Comparison of ENCODE assay signal across 17 cellular contexts in genomic region chr3:107224001-107224596, GRCh38.
"Had no signal": no experiment of that assay in that cellular context is flagged by ENCODE, and none has a peak within 500 bp of the region (broad histone marks: within the 10 kb centered on the region; RNA-seq: fewer than 3 reads in every experiment).

No MANE protein-coding gene starts in this region.

- H3K27me3 ChIP-seq: hepatocyte, neural progenitor cell, stomach had no signal

- H3K4me3 ChIP-seq: coronary artery, hepatocyte, neural progenitor cell, stomach had no signal

- ATAC-seq: left colon; left ventricle myocardium superior; natural killer cell treated with Interleukin-12 subunit alpha and Interleukin-12 subunit beta and Interleukin-15 and Interleukin-18, amount 100 ng/mL, for 72 hours; sciatic nerve had no signal

- H3K79me2 ChIP-seq: hepatocyte had no signal

- H3K9me3 ChIP-seq: stomach had no signal

- H3K4me1 ChIP-seq: neural progenitor cell, stomach had no signal

- H3K27ac ChIP-seq: coronary artery, hepatocyte, neural progenitor cell, stomach had no signal

- H3K36me3 ChIP-seq: neural progenitor cell, stomach had no signal

- DNase-seq: effector CD4-positive, alpha-beta T cell; endodermal cell; erythroblast; foreskin melanocyte; head of caudate nucleus; left colon; left ventricle myocardium superior; nucleus accumbens; small intestine; stimulated activated CD4-positive, alpha-beta T cell treated with anti-CD3 and anti-CD28 coated beads, Interleukin-12 subunit alpha, Interleukin-12 subunit beta, amount 100 ng/mL, for 4 hours; stimulated activated naive CD4-positive, alpha-beta T cell; stomach had no signal

- H2AFZ ChIP-seq: hepatocyte, neural progenitor cell had no signal

- H3K4me2 ChIP-seq: hepatocyte, neural progenitor cell had no signal

- H3K9ac ChIP-seq: neural progenitor cell had no signal
